Comparison of ENCODE assay signal across 21 cellular contexts in the genomic region with DNA sequence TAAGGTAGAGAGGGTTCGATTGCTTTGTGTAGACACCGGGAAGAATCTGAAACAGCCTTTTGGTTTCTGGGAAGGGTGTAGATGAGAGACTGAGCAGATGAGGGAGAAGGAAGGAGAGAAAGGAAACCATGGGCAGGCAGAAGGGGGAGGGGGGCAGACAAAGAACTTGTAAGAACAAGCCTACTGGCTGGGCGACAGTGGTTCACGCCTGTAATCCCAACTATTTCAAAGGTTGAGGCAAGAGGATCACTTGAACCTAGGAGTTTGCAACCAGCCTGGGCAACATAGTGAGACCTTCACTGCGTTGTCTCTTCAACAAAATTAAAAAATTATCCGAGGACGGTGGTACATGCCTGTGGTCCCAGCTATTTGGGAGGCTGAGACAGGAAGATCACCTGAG.
"Had no signal": no experiment of that assay in that cellular context is flagged by ENCODE, and none has a peak within 500 bp of the region (broad histone marks: within the 10 kb centered on the region; RNA-seq: fewer than 3 reads in every experiment).

No MANE protein-coding gene starts in this region.

- DNase-seq: activated CD4-positive, alpha-beta memory T cell treated with anti-CD3 and anti-CD28 coated beads, Interleukin-2, amount 10 ng/mL, durations not matched to agents 7 days and 5 days; activated CD4-positive, alpha-beta T cell treated with anti-CD3 and anti-CD28 coated beads for 36 hours; activated CD8-positive, alpha-beta memory T cell treated with anti-CD3 and anti-CD28 coated beads, Interleukin-2, amount 10 ng/mL, durations not matched to agents 7 days and 5 days; activated naive CD4-positive, alpha-beta T cell treated with Interleukin-2 at 50 U/mL for 16 hours; activated T-cell treated with anti-CD3 and anti-CD28 coated beads, Interleukin-2, amount 50 U/mL, for 24 hours; anterior cingulate cortex; brain microvascular endothelial cell; cerebellar nuclear complex; cortex of kidney; foreskin fibroblast; glutamatergic neuron; hippocampal formation; islet precursor cell; lower lobe of right lung; midbrain; stimulated activated CD8-positive, alpha-beta memory T cell treated with anti-CD3 and anti-CD28 coated beads, Interleukin-4, amount 100 ng/mL, for 48 hours; stimulated activated naive CD4-positive, alpha-beta T cell; SW 1271; T-helper 2 cell had no signal

- H3K27me3 ChIP-seq: brain microvascular endothelial cell had no signal

- H3K36me3 Mint-ChIP-seq: activated CD8-positive, alpha-beta memory T cell treated with anti-CD3 and anti-CD28 coated beads, Interleukin-2, amount 10 ng/mL, durations not matched to agents 7 days and 5 days had no signal

- H3K4me1 ChIP-seq: lower lobe of right lung had no signal

- H3K27ac ChIP-seq: brain microvascular endothelial cell, lower lobe of right lung had no signal

- H3K27me3 Mint-ChIP-seq: activated T-cell treated with anti-CD3 and anti-CD28 coated beads, Interleukin-2, amount 50 U/mL, for 24 hours had no signal

- H3K9me3 ChIP-seq: lower lobe of right lung had no signal

- H3K4me3 Mint-ChIP-seq: activated CD4-positive, alpha-beta memory T cell treated with anti-CD3 and anti-CD28 coated beads, Interleukin-2, amount 10 ng/mL, durations not matched to agents 7 days and 5 days; activated CD4-positive, alpha-beta T cell treated with anti-CD3 and anti-CD28 coated beads for 36 hours; activated CD8-positive, alpha-beta memory T cell treated with anti-CD3 and anti-CD28 coated beads, Interleukin-2, amount 10 ng/mL, durations not matched to agents 7 days and 5 days; activated T-cell treated with anti-CD3 and anti-CD28 coated beads, Interleukin-2, amount 50 U/mL, for 24 hours; nephron had no signal

- H3K27ac Mint-ChIP-seq: activated CD4-positive, alpha-beta memory T cell treated with anti-CD3 and anti-CD28 coated beads, Interleukin-2, amount 10 ng/mL, durations not matched to agents 7 days and 5 days; activated CD4-positive, alpha-beta T cell treated with anti-CD3 and anti-CD28 coated beads for 36 hours; activated CD8-positive, alpha-beta memory T cell treated with anti-CD3 and anti-CD28 coated beads, Interleukin-2, amount 10 ng/mL, durations not matched to agents 7 days and 5 days; activated T-cell treated with anti-CD3 and anti-CD28 coated beads, Interleukin-2, amount 50 U/mL, for 24 hours; activated T-helper 2 cell treated with anti-CD3 and anti-CD28 coated beads, Interferon-gamma antibody, Interleukin-2, Interleukin-4, amounts not matched to agents 10 μg/mL and 5 μg/mL and 100 μg/mL, durations not matched to agents 14 hours and 24 hours and 36 hours; nephron had no signal

- H3K4me3 ChIP-seq: lower lobe of right lung had no signal

- H3K9me3 Mint-ChIP-seq: activated CD4-positive, alpha-beta memory T cell treated with anti-CD3 and anti-CD28 coated beads, Interleukin-2, amount 10 ng/mL, durations not matched to agents 7 days and 5 days; activated T-cell treated with anti-CD3 and anti-CD28 coated beads, Interleukin-2, amount 50 U/mL, for 24 hours; activated T-helper 2 cell treated with anti-CD3 and anti-CD28 coated beads, Interferon-gamma antibody, Interleukin-2, Interleukin-4, amounts not matched to agents 10 μg/mL and 5 μg/mL and 100 μg/mL, durations not matched to agents 14 hours and 24 hours and 36 hours; nephron had no signal

- H3K4me1 Mint-ChIP-seq: activated CD4-positive, alpha-beta memory T cell treated with anti-CD3 and anti-CD28 coated beads, Interleukin-2, amount 10 ng/mL, durations not matched to agents 7 days and 5 days; activated CD4-positive, alpha-beta T cell treated with anti-CD3 and anti-CD28 coated beads for 36 hours; activated CD8-positive, alpha-beta memory T cell treated with anti-CD3 and anti-CD28 coated beads, Interleukin-2, amount 10 ng/mL, durations not matched to agents 7 days and 5 days had no signal

- ATAC-seq: activated CD4-positive, alpha-beta T cell treated with anti-CD3 and anti-CD28 coated beads for 36 hours; activated CD8-positive, alpha-beta memory T cell treated with anti-CD3 and anti-CD28 coated beads, Interleukin-2, amount 10 ng/mL, durations not matched to agents 7 days and 5 days; lower lobe of right lung had no signal

- H3K36me3 ChIP-seq: brain microvascular endothelial cell, lower lobe of right lung had no signal
